ENCODE assay signal across 17 cellular contexts in genomic region chr5:133242221-133242835, GRCh38.
DNase-seq lines count a peak whose midpoint lies in the region; ATAC-seq and TF ChIP-seq lines count a peak whose summit lies in the region.
"Had no signal": no experiment of that assay in that cellular context is flagged by ENCODE, and none has a peak within 500 bp of the region (broad histone marks: within the 10 kb centered on the region; RNA-seq: fewer than 3 reads in every experiment).

No MANE protein-coding gene starts in this region.

- H3K27me3 ChIP-seq in mesenchymal stem cell (ENCODE audit: control insufficient read depth in 1 of 2, insufficient read depth in 1 of 2, low read length in 2 of 2) (peaks cover 0 to 21% of the 10 kb centered on the region in 2 experiments), HAP-1 (ENCODE audit: low read depth) (no peaks in the 10 kb centered on the region), prostate gland (replicated peaks; ENCODE audit: insufficient read depth) (no peaks in the 10 kb centered on the region)
- H3K27me3 ChIP-seq: SJCRH30 had no signal

- ATAC-seq in GM19468 (IDR thresholded peaks at IDR 0.05; ENCODE audit: extremely low read depth, unreplicated experiment) = peak; percentile 29
- ATAC-seq in HG03571 (IDR thresholded peaks at IDR 0.05; ENCODE audit: unreplicated experiment) = peak; percentile 50
- ATAC-seq: left lobe of liver, PC-3 had no signal

- H3K4me3 ChIP-seq in GM12865 (ENCODE audit: low read depth, low read length) (no peak overlapping the region), mesenchymal stem cell (ENCODE audit: insufficient read depth in 1 of 2, low read depth in 1 of 2, low read length in 2 of 2) (no peak overlapping the region), HAP-1 (no peak overlapping the region), prostate gland (no peak overlapping the region)
- H3K4me3 ChIP-seq: GM23248, SJCRH30, thoracic aorta had no signal

- peak overlapping the region; percentile 50 for H2BK120ac ChIP-seq in mesenchymal stem cell (ENCODE audit: low read depth, low read length)

- H3K18ac ChIP-seq in mesenchymal stem cell (ENCODE audit: low read depth in 1 of 2, low read length in 2 of 2) = peak overlapping the region; percentile 5 to 69

- H3K4me2 ChIP-seq in mesenchymal stem cell (ENCODE audit: low read length, poor library complexity, severe bottlenecking) = no peak overlapping the region

- H2BK12ac ChIP-seq in mesenchymal stem cell (ENCODE audit: low read length in 2 of 2) = peak overlapping the region in 1 of 2 experiments; percentile 47

- TF ChIP-seq CTCF in GM12865 (IDR thresholded peaks at IDR 0.05; ENCODE audit: insufficient read depth, low read depth, low read length, missing control alignments) (no peak), prostate gland (IDR thresholded peaks at IDR 0.05) (no peak)

- no peak overlapping the region for H3K9ac ChIP-seq in mesenchymal stem cell (ENCODE audit: low read length)
- H3K9ac ChIP-seq: GM23248 had no signal

- peak overlapping the region in 1 of 2 experiments; percentile 32 for H3K4ac ChIP-seq in mesenchymal stem cell (ENCODE audit: low read depth in 1 of 2, low read length in 2 of 2)

- 87% methylated on average over 4 of the region's 4 CpGs for WGBS in mesenchymal stem cell
- 63% methylated on average over 4 of the region's 4 CpGs for WGBS in prostate gland

- no peaks in the 10 kb centered on the region for H3K9me3 ChIP-seq in mesenchymal stem cell (ENCODE audit: control insufficient read depth, low read length)
- H3K9me3 ChIP-seq in HAP-1 = no peaks in the 10 kb centered on the region
- no peaks in the 10 kb centered on the region for H3K9me3 ChIP-seq in prostate gland
- H3K9me3 ChIP-seq: SJCRH30, thoracic aorta had no signal

- H2BK15ac ChIP-seq in mesenchymal stem cell (ENCODE audit: low read depth, poor library complexity, severe bottlenecking) = peak overlapping the region; percentile 74

- in situ Hi-C loops in HAP-1 (cut with MboI; ENCODE audit: low sequenced_read_pairs) = no loop called here

- H4K8ac ChIP-seq in mesenchymal stem cell (ENCODE audit: low read length) = no peak overlapping the region

- H3K36me3 ChIP-seq in mesenchymal stem cell (ENCODE audit: control insufficient read depth in 1 of 2, insufficient read depth in 2 of 2, low read depth in 1 of 2, low read length in 2 of 2) (no peaks in the 10 kb centered on the region), HAP-1 (replicated peaks) (no peaks in the 10 kb centered on the region), prostate gland (no peaks in the 10 kb centered on the region)
- H3K36me3 ChIP-seq: SJCRH30, thoracic aorta, WERI-Rb-1 had no signal

- no peak overlapping the region for H2BK5ac ChIP-seq in mesenchymal stem cell (ENCODE audit: low read depth, low read length, poor library complexity, severe bottlenecking)

- peak; percentile 83 for DNase-seq in GM12865 (ENCODE audit: low read depth)
- no peak for DNase-seq in mesenchymal stem cell
- no peak for DNase-seq in NCI-H774 (lab: John Stamatoyannopoulos, UW)
- no peak for DNase-seq in HAP-1 (ENCODE audit: low spot score in 2 of 2)
- DNase-seq in prostate gland (ENCODE audit: low spot score) = no peak
- DNase-seq: activated CD4-positive, alpha-beta T cell treated with anti-CD3 and anti-CD28 coated beads, Interleukin-2, amount 50 U/mL, for 4 hours; glutamatergic neuron; GM23248; NCI-H1436 treated with DMSO at 0.1 percent for 48 hours; NCI-H2171 treated with DMSO at 0.1 percent for 48 hours; PC-3; SJCRH30; WERI-Rb-1 had no signal

- TF ChIP-seq POLR2A in prostate gland (IDR thresholded peaks at IDR 0.05) = no peak

- H3K79me1 ChIP-seq in mesenchymal stem cell (replicated peaks; ENCODE audit: low read length, poor library complexity, severe bottlenecking) = no peaks in the 10 kb centered on the region

- peaks cover 25% of the 10 kb centered on the region for H3K4me1 ChIP-seq in mesenchymal stem cell (ENCODE audit: control insufficient read depth, insufficient read depth, low read depth, low read length)
- no peaks in the 10 kb centered on the region for H3K4me1 ChIP-seq in HAP-1
- H3K4me1 ChIP-seq in prostate gland (replicated peaks) = no peaks in the 10 kb centered on the region

- H2AFZ ChIP-seq in mesenchymal stem cell (ENCODE audit: low read depth, low read length) = peak overlapping the region; percentile 51
- H2AFZ ChIP-seq: GM23248 had no signal

- peak overlapping the region; percentile 19 for H4K91ac ChIP-seq in mesenchymal stem cell (ENCODE audit: low read length)

- intact Hi-C loops in prostate gland (cut with DNase I) = no loop called here

- H3K27ac ChIP-seq in mesenchymal stem cell (ENCODE audit: low read length, poor library complexity, severe bottlenecking) (no peak overlapping the region), prostate gland (no peak overlapping the region)
- H3K27ac ChIP-seq: GM23248, SJCRH30, thoracic aorta, WERI-Rb-1 had no signal

- H2AK5ac ChIP-seq in mesenchymal stem cell (ENCODE audit: low read length, severe bottlenecking) = peak overlapping the region; percentile 11

- H3K14ac ChIP-seq in mesenchymal stem cell (ENCODE audit: low read length in 2 of 2) = no peak overlapping the region

- no peak overlapping the region for H3K23ac ChIP-seq in mesenchymal stem cell (ENCODE audit: low read length in 2 of 2)
